ENCODE assay signal across 21 cellular contexts in genomic region chr18:23648930-23649622, GRCh38. TPM values are rescaled to one million over a fixed set of nuclear protein-coding genes. Genes with fewer than 3 reads are reported as not detected.
"Had no signal": no experiment of that assay in that cellular context is flagged by ENCODE, and none has a peak within 500 bp of the region (broad histone marks: within the 10 kb centered on the region; RNA-seq: fewer than 3 reads in every experiment).

No MANE protein-coding gene starts in this region.

- H3K4me3 Mint-ChIP-seq: activated T-helper 17 cell treated with anti-CD3 and anti-CD28 coated beads, Interleukin-2, amount 50 U/mL, for 72 hours; immature natural killer cell; naive thymus-derived CD4-positive, alpha-beta T cell; stimulated activated naive CD8-positive, alpha-beta T cell treated with anti-CD3 and anti-CD28 coated beads, Interleukin-15, Interleukin-2, amounts not matched to agents 100 ng/mL and 50 ng/mL, for 24 hours had no signal

- H3K36me3 Mint-ChIP-seq: immature natural killer cell; naive thymus-derived CD4-positive, alpha-beta T cell had no signal

- ATAC-seq: activated T-helper 17 cell treated with anti-CD3 and anti-CD28 coated beads, Interleukin-2, amount 50 U/mL, for 72 hours; left colon; mucosa of descending colon; naive thymus-derived CD4-positive, alpha-beta T cell had no signal

- H3K4me3 ChIP-seq: mucosa of descending colon, suprapubic skin had no signal

- H3K4me1 Mint-ChIP-seq: activated T-helper 17 cell treated with anti-CD3 and anti-CD28 coated beads, Interleukin-2, amount 50 U/mL, for 72 hours; immature natural killer cell had no signal

- DNase-seq: activated CD4-positive, alpha-beta T cell treated with anti-CD3 and anti-CD28 coated beads for 1 hour; activated CD4-positive, alpha-beta T cell treated with anti-CD3 and anti-CD28 coated beads, Interleukin-2, amount 50 U/mL, for 4 hours; activated naive CD4-positive, alpha-beta T cell treated with Interleukin-2 at 50 U/mL for 16 hours; activated T-cell treated with anti-CD3 and anti-CD28 coated beads for 4 hours; caudate nucleus; foreskin fibroblast; glutamatergic neuron; immature natural killer cell; left colon; mucosa of descending colon; naive thymus-derived CD4-positive, alpha-beta T cell; nucleus accumbens; posterior cingulate gyrus; retina; trophoblast cell had no signal

- H3K27ac Mint-ChIP-seq: activated T-helper 17 cell treated with anti-CD3 and anti-CD28 coated beads, Interleukin-2, amount 50 U/mL, for 72 hours; naive thymus-derived CD4-positive, alpha-beta T cell; stimulated activated naive CD8-positive, alpha-beta T cell treated with anti-CD3 and anti-CD28 coated beads, Interleukin-15, Interleukin-2, amounts not matched to agents 100 ng/mL and 50 ng/mL, for 24 hours had no signal

- H3K27me3 ChIP-seq: suprapubic skin had no signal

- H3K9me3 Mint-ChIP-seq: activated T-helper 17 cell treated with anti-CD3 and anti-CD28 coated beads, Interleukin-2, amount 50 U/mL, for 72 hours; immature natural killer cell; naive thymus-derived CD4-positive, alpha-beta T cell; stimulated activated naive CD8-positive, alpha-beta T cell treated with anti-CD3 and anti-CD28 coated beads, Interleukin-15, Interleukin-2, amounts not matched to agents 100 ng/mL and 50 ng/mL, for 24 hours had no signal

- H3K9me3 ChIP-seq: mucosa of descending colon, suprapubic skin had no signal

- FAIRE-seq: colon had no signal

- H3K27ac ChIP-seq: suprapubic skin, VCaP had no signal

- H3K36me3 ChIP-seq: suprapubic skin had no signal

RNA-seq across cellular contexts. Expression of gene ANKRD29, which starts 13.6 kb away (rescaled TPM):
- total RNA-seq: activated T-helper 17 cell treated with anti-CD3 and anti-CD28 coated beads, Interleukin-2, amount 50 U/mL, for 72 hours had no signal

RNA-seq across cellular contexts. Expression of gene LAMA3, which starts 40.2 kb away (rescaled TPM):
- total RNA-seq: T-helper 1 cell treated with Interleukin-12 subunit alpha and Interleukin-12 subunit beta and Interleukin-4 antibody, amounts not matched to agents 30 ng/mL and 1 ng/mL, for 36 hours had no signal
- polyA plus RNA-seq: immature natural killer cell; naive thymus-derived CD4-positive, alpha-beta T cell had no signal
